ENCODE assay signal across 11 cellular contexts in genomic region chr11:86696004-86696403, GRCh38. TPM values are rescaled to one million over a fixed set of nuclear protein-coding genes. Genes with fewer than 3 reads are reported as not detected.
DNase-seq lines count a peak whose midpoint lies in the region; ATAC-seq and TF ChIP-seq lines count a peak whose summit lies in the region.
"Had no signal": no experiment of that assay in that cellular context is flagged by ENCODE, and none has a peak within 500 bp of the region (broad histone marks: within the 10 kb centered on the region; RNA-seq: fewer than 3 reads in every experiment).

No MANE protein-coding gene starts in this region.

- no peaks in the 10 kb centered on the region for H3K9me3 Mint-ChIP-seq in stimulated activated effector memory CD8-positive, alpha-beta T cell treated with anti-CD3 and anti-CD28 coated beads, Interleukin-12 subunit alpha, Interleukin-12 subunit beta, amount 100 ng/mL, for 72 hours
- H3K9me3 Mint-ChIP-seq: T-helper 1 cell treated with Interleukin-12 subunit alpha and Interleukin-12 subunit beta and Interleukin-4 antibody, amounts not matched to agents 30 μg/mL and 1 μg/mL, for 36 hours had no signal

- no peaks in the 10 kb centered on the region for H3K4me1 Mint-ChIP-seq in stimulated activated effector memory CD8-positive, alpha-beta T cell treated with anti-CD3 and anti-CD28 coated beads, Interleukin-12 subunit alpha, Interleukin-12 subunit beta, amount 100 ng/mL, for 72 hours

- H3K36me3 ChIP-seq in lung (ENCODE audit: control insufficient read depth in 2 of 2, insufficient read depth in 2 of 2, low read length in 2 of 2): no peaks in the 10 kb centered on the region
- H3K36me3 ChIP-seq: prostate gland had no signal

- WGBS in lung, 2 donors: 67 to 76% methylated on average over 1 of the region's 1 CpG

- H3K4me3 ChIP-seq in cardiac fibroblast (replicated peaks in 1 of 2; ENCODE audit: low read depth in 2 of 2, low read length in 2 of 2) (no peak overlapping the region), lung (no peak overlapping the region)
- H3K4me3 ChIP-seq: prostate gland had no signal

- H3K27me3 ChIP-seq in lung (ENCODE audit: control insufficient read depth, insufficient read depth): no peaks in the 10 kb centered on the region

- peak overlapping the region in 1 of 2 donors; percentile 40 for H3K27ac ChIP-seq in lung (ENCODE audit: low read depth in 1 of 2, low read length in 1 of 2)
- H3K27ac ChIP-seq: prostate gland had no signal

- DNase-seq in left cardiac atrium (no peak), Right ventricle myocardium inferior (ENCODE audit: missing footprints) (no peak), cardiac fibroblast (ENCODE audit: low read depth in 2 of 2) (peak; percentile 95 to 98), lung (ENCODE audit: low spot score) (no peak), germinal center (ENCODE audit: low spot score) (no peak), NCI-H1417 (lab: John Stamatoyannopoulos, UW) (no peak)
- DNase-seq in stimulated activated effector memory CD8-positive, alpha-beta T cell treated with anti-CD3 and anti-CD28 coated beads, Interleukin-12 subunit alpha, Interleukin-12 subunit beta, amount 100 ng/mL, for 72 hours (ENCODE audit: low spot score in 2 of 2): no peak
- DNase-seq: NCI-H187 treated with DMSO at 0.1 percent for 48 hours had no signal

- H3K27ac Mint-ChIP-seq in stimulated activated effector memory CD8-positive, alpha-beta T cell treated with anti-CD3 and anti-CD28 coated beads, Interleukin-12 subunit alpha, Interleukin-12 subunit beta, amount 100 ng/mL, for 72 hours: no peak overlapping the region
- H3K27ac Mint-ChIP-seq: T-helper 1 cell treated with Interleukin-12 subunit alpha and Interleukin-12 subunit beta and Interleukin-4 antibody, amounts not matched to agents 30 μg/mL and 1 μg/mL, for 36 hours had no signal

- H3K4me1 ChIP-seq in lung (ENCODE audit: control insufficient read depth in 2 of 2, insufficient read depth in 2 of 2, low read length in 2 of 2): peaks cover 1 to 13% of the 10 kb centered on the region in 2 donors
- H3K4me1 ChIP-seq: prostate gland had no signal

- ATAC-seq in left cardiac atrium: peak; percentile 30 to 77
- ATAC-seq in Right ventricle myocardium inferior: no peak
- peak; percentile 19 for ATAC-seq in lung (ENCODE audit: insufficient read depth, low FRiP score)
- no peak for ATAC-seq in HG03139 (IDR thresholded peaks at IDR 0.05; ENCODE audit: unreplicated experiment)
- no peak for ATAC-seq in stimulated activated effector memory CD8-positive, alpha-beta T cell treated with anti-CD3 and anti-CD28 coated beads, Interleukin-12 subunit alpha, Interleukin-12 subunit beta, amount 100 ng/mL, for 72 hours

- TF ChIP-seq CTCF in cardiac fibroblast (IDR thresholded peaks at IDR 0.05; ENCODE audit: low read depth, low read length): no peak
- TF ChIP-seq CTCF in lung (IDR thresholded peaks at IDR 0.05; ENCODE audit: control extremely low read depth, extremely low read depth): no peak

- intact Hi-C loops in left cardiac atrium (cut with DNase I) (no loop called here), Right ventricle myocardium inferior (cut with DNase I) (no loop called here)

- no peak overlapping the region for H3K4me3 Mint-ChIP-seq in stimulated activated effector memory CD8-positive, alpha-beta T cell treated with anti-CD3 and anti-CD28 coated beads, Interleukin-12 subunit alpha, Interleukin-12 subunit beta, amount 100 ng/mL, for 72 hours
- H3K4me3 Mint-ChIP-seq: T-helper 1 cell treated with Interleukin-12 subunit alpha and Interleukin-12 subunit beta and Interleukin-4 antibody, amounts not matched to agents 30 μg/mL and 1 μg/mL, for 36 hours had no signal

- H3K36me3 Mint-ChIP-seq in stimulated activated effector memory CD8-positive, alpha-beta T cell treated with anti-CD3 and anti-CD28 coated beads, Interleukin-12 subunit alpha, Interleukin-12 subunit beta, amount 100 ng/mL, for 72 hours: no peaks in the 10 kb centered on the region

- no peaks in the 10 kb centered on the region for H3K9me3 ChIP-seq in lung (ENCODE audit: control insufficient read depth in 2 of 2, insufficient read depth in 1 of 2, low read length in 1 of 2)
- H3K9me3 ChIP-seq: prostate gland had no signal

RNA-seq across cellular contexts. Expression of gene ME3, which starts 23.6 kb away (rescaled TPM):
- 10 to 100 TPM; 19.7 to 24.2 TPM for total RNA-seq in left cardiac atrium
- total RNA-seq in Right ventricle myocardium inferior: 28.9 TPM
- 10 to 100 TPM; 25.9 to 38.7 TPM for total RNA-seq in lung
- 10 to 100 TPM in 1 of 2 donors, 1 to 10 TPM in 1; 7.4 to 16.6 TPM for polyA plus RNA-seq in lung

Comparison
In these comparisons a context has a peak if more than half of its experiments do, and no peak if none do; other contexts are left out.
1. ATAC-seq: peak in left cardiac atrium (2 of 2) and lung (single experiment); none in Right ventricle myocardium inferior (single experiment), HG03139 (single experiment) and stimulated activated effector memory CD8-positive, alpha-beta T cell treated with anti-CD3 and anti-CD28 coated beads, Interleukin-12 subunit alpha, Interleukin-12 subunit beta, amount 100 ng/mL, for 72 hours (single experiment).
2. DNase-seq: peak in cardiac fibroblast (2 of 2); none in left cardiac atrium (single experiment), Right ventricle myocardium inferior (single experiment), lung (single experiment), germinal center (single experiment), NCI-H1417 (0 of 3) and stimulated activated effector memory CD8-positive, alpha-beta T cell treated with anti-CD3 and anti-CD28 coated beads, Interleukin-12 subunit alpha, Interleukin-12 subunit beta, amount 100 ng/mL, for 72 hours (0 of 2).